ENCODE assay signal across 9 cellular contexts in genomic region chr3:52317178-52317577, GRCh38. TPM values are rescaled to one million over a fixed set of nuclear protein-coding genes. Genes with fewer than 3 reads are reported as not detected.
DNase-seq lines count a peak whose midpoint lies in the region; ATAC-seq, FAIRE-seq and TF ChIP-seq lines count a peak whose summit lies in the region.
"Had no signal": no experiment of that assay in that cellular context is flagged by ENCODE, and none has a peak within 500 bp of the region (broad histone marks: within the 10 kb centered on the region; RNA-seq: fewer than 3 reads in every experiment).

No MANE protein-coding gene starts in this region.

- peaks cover 36% of the 10 kb centered on the region for H3K4me1 ChIP-seq in GM12878 (ENCODE audit: control insufficient read depth, insufficient read depth, low read length)
- H3K4me1 ChIP-seq in subcutaneous abdominal adipose tissue (ENCODE audit: control insufficient read depth in 5 of 5, insufficient read depth in 5 of 5, low read length in 5 of 5), result peaks cover 0 to 31% (median 30%) of the 10 kb centered on the region in 5 donors

- no peak overlapping the region for H3K27ac Mint-ChIP-seq in activated CD4-positive, alpha-beta T cell treated with anti-CD3 and anti-CD28 coated beads, Interleukin-2, amount 10 ng/mL, durations not matched to agents 24 days and 14 days

- H3K36me3 ChIP-seq in GM12878 (ENCODE audit: control insufficient read depth in 2 of 2, insufficient read depth in 2 of 2, low read length in 1 of 2) (no peaks in the 10 kb centered on the region), subcutaneous abdominal adipose tissue (ENCODE audit: control insufficient read depth in 5 of 5, insufficient read depth in 5 of 5, low read length in 5 of 5) (peaks cover 0 to 4% (median 0%) of the 10 kb centered on the region in 5 donors)

- no peaks in the 10 kb centered on the region for H3K9me3 Mint-ChIP-seq in activated CD4-positive, alpha-beta T cell treated with anti-CD3 and anti-CD28 coated beads, Interleukin-2, amount 10 ng/mL, durations not matched to agents 24 days and 14 days

- in situ Hi-C loops in GM12878 (cut with MboI), result no loop called here

- no peaks in the 10 kb centered on the region for H3K79me2 ChIP-seq in GM12878 (ENCODE audit: control insufficient read depth, insufficient read depth, low read length)

- ATAC-seq in GM12878 (no peak), HG02759 (IDR thresholded peaks at IDR 0.05; ENCODE audit: unreplicated experiment) (no peak)
- ATAC-seq: Panc1 had no signal

- H3K27me3 ChIP-seq in GM12878 (replicated peaks in 1 of 2; ENCODE audit: control insufficient read depth in 2 of 2, insufficient read depth in 2 of 2, low read length in 1 of 2) (no peaks in the 10 kb centered on the region), subcutaneous abdominal adipose tissue (ENCODE audit: control insufficient read depth in 5 of 5, insufficient read depth in 4 of 5, low read length in 5 of 5) (no peaks in the 10 kb centered on the region)

- intact Hi-C loops in activated CD4-positive, alpha-beta T cell treated with anti-CD3 and anti-CD28 coated beads, Interleukin-2, amount 10 ng/mL, durations not matched to agents 24 days and 14 days (cut with micrococcal nuclease), result no loop called here
- intact Hi-C loops in GM12878 (cut with micrococcal nuclease; ENCODE audit: unreplicated experiment), result no loop called here
- intact Hi-C loops in lower leg skin (cut with DNase I; ENCODE audit: low total_unique reads), result no loop called here

- POLR2A ChIA-PET in GM12878 (lab: Charles Lee), result interaction anchor here (0.5 to 1.0 kb wide), 2 partner anchors 17 to 95 kb away, joined by 3 to 4 read pairs; no protein-coding TSS in a partner anchor

- no peak for TF ChIP-seq CTCF in GM12878 (IDR thresholded peaks at IDR 0.05 in 2 of 3, conservative IDR thresholded peaks at IDR 0.05 in 1 of 3; ENCODE audit: control insufficient read depth in 2 of 3, extremely low read depth in 1 of 3, insufficient read depth in 1 of 3, low read depth in 3 of 3, low read length in 3 of 3)
- TF ChIP-seq CTCF in lower leg skin (IDR thresholded peaks at IDR 0.05), result no peak

- no peak overlapping the region for H3K27ac ChIP-seq in GM12878 (ENCODE audit: control insufficient read depth, insufficient read depth)
- H3K27ac ChIP-seq in subcutaneous abdominal adipose tissue (ENCODE audit: low read depth, low read length), result no peak overlapping the region
- no peak overlapping the region for H3K27ac ChIP-seq in caudate nucleus (ENCODE audit: low read depth, low read length)

- no peaks in the 10 kb centered on the region for H3K36me3 Mint-ChIP-seq in activated CD4-positive, alpha-beta T cell treated with anti-CD3 and anti-CD28 coated beads, Interleukin-2, amount 10 ng/mL, durations not matched to agents 24 days and 14 days (ENCODE audit: low read depth)

- SMC1A ChIA-PET in GM12878 (lab: Charles Lee; ENCODE audit: uncharacterized antibody, unreplicated experiment), result interaction anchor here (1.0 to 1.2 kb wide), 3 partner anchors 15 to 22 kb away, joined by 3 to 5 read pairs (median 4); no protein-coding TSS in a partner anchor

- H3K4me1 Mint-ChIP-seq in activated CD4-positive, alpha-beta T cell treated with anti-CD3 and anti-CD28 coated beads, Interleukin-2, amount 10 ng/mL, durations not matched to agents 24 days and 14 days, result peaks cover 25% of the 10 kb centered on the region

- no peaks in the 10 kb centered on the region for H3K9me3 ChIP-seq in GM12878 (replicated peaks; ENCODE audit: control insufficient read depth, insufficient read depth, low read length)
- no peaks in the 10 kb centered on the region for H3K9me3 ChIP-seq in subcutaneous abdominal adipose tissue (ENCODE audit: control insufficient read depth in 5 of 5, low read length in 5 of 5)

- RAD21 ChIA-PET in GM12878 (lab: Charles Lee; ENCODE audit: unreplicated experiment), result interaction anchor here (0.6 to 1.3 kb wide), 3 partner anchors 22 to 78 kb away, joined by 3 read pairs; partner anchors contain the start of gene TWF2

- H3K4me3 Mint-ChIP-seq in activated CD4-positive, alpha-beta T cell treated with anti-CD3 and anti-CD28 coated beads, Interleukin-2, amount 10 ng/mL, durations not matched to agents 24 days and 14 days, result peak overlapping the region; percentile 73

- H4K20me1 ChIP-seq in GM12878 (ENCODE audit: control insufficient read depth, insufficient read depth), result no peaks in the 10 kb centered on the region

- no peak for FAIRE-seq in GM12878 (lab: Jason Lieb, UNC)

- TF ChIP-seq POLR2A in GM12878 (IDR thresholded peaks at IDR 0.05; ENCODE audit: low read depth, low read length), result no peak
- no peak for TF ChIP-seq POLR2A in lower leg skin (IDR thresholded peaks at IDR 0.05)

- no peak for TF ChIP-seq RAD21 in GM12878 (IDR thresholded peaks at IDR 0.05; ENCODE audit: insufficient read depth, low read depth, low read length)

- no peak for DNase-seq in activated CD4-positive, alpha-beta T cell treated with anti-CD3 and anti-CD28 coated beads, Interleukin-2, amount 10 ng/mL, durations not matched to agents 24 days and 14 days
- no peak for DNase-seq in activated CD4-positive, alpha-beta T cell treated with anti-CD3 and anti-CD28 coated beads, Interleukin-2, amount 50 U/mL, for 48 hours
- DNase-seq in GM12878 (ENCODE audit: low read depth, low spot score) (no peak), left kidney (ENCODE audit: low read depth, low spot score) (peak; percentile 43), lower leg skin (ENCODE audit: low spot score in 2 of 2) (no peak), caudate nucleus (lab: John Stamatoyannopoulos, UW) (no peak)

- H3K9ac ChIP-seq in GM12878 (ENCODE audit: control insufficient read depth, insufficient read depth, low read length) (no peak overlapping the region), subcutaneous abdominal adipose tissue (ENCODE audit: low read length in 5 of 5) (peak overlapping the region in 4 of 5 donors; percentile 9 to 68 (median 50))

- WGBS in GM12878 (ENCODE audit: insufficient coverage, insufficient replicate concordance, low lambda C conversion rate, missing lambda C conversion rate), result 1% methylated on average over 12 of the region's 12 CpGs
- whole genome bisulfite sequencing in lower leg skin, 2 donors, result 37 to 43% methylated on average over 12 of the region's 12 CpGs

- no peak for TF ChIP-seq EP300 in GM12878 (IDR thresholded peaks at IDR 0.05; ENCODE audit: borderline replicate concordance in 1 of 2, control insufficient read depth in 1 of 2, low read depth in 2 of 2, low read length in 2 of 2)

- H2AFZ ChIP-seq in GM12878 (ENCODE audit: control insufficient read depth, low read depth, low read length), result no peak overlapping the region

- BruUV-seq in GM12878 (replicated peaks; lab: Mats Ljungman, UMichigan), result no TSS peak

- H3K27me3 Mint-ChIP-seq in activated CD4-positive, alpha-beta T cell treated with anti-CD3 and anti-CD28 coated beads, Interleukin-2, amount 10 ng/mL, durations not matched to agents 24 days and 14 days, result no peaks in the 10 kb centered on the region

- H3K4me3 ChIP-seq in GM12878 (no peak overlapping the region), subcutaneous abdominal adipose tissue (ENCODE audit: low read depth in 1 of 5, low read length in 5 of 5) (peak overlapping the region; percentile 50 to 73 (median 59)), lower leg skin (ENCODE audit: low read depth, poor library complexity, severe bottlenecking) (no peak overlapping the region)

- H3K4me2 ChIP-seq in GM12878 (ENCODE audit: control insufficient read depth, insufficient read depth), result peak overlapping the region; percentile 55; the same call in 1 of the 2 replicates

- CTCF ChIA-PET in GM12878 (lab: Yijun Ruan, JAX), result interaction anchor here (1.5 to 8.2 kb wide), 2 partner anchors 22 to 86 kb away, joined by 4 to 60 read pairs; no protein-coding TSS in a partner anchor

RNA-seq across cellular contexts. Expression of gene DNAH1, which starts 1.1 kb away (rescaled TPM):
- 9.9 and 10.6 TPM in 2 replicates for total RNA-seq in activated CD4-positive, alpha-beta T cell treated with anti-CD3 and anti-CD28 coated beads, Interleukin-2, amount 10 ng/mL, durations not matched to agents 24 days and 14 days
- total RNA-seq in GM12878 (2013; cell fraction: nucleolus; rRNA removed), result 71.1 and 76.2 TPM in 2 replicates
- total RNA-seq in GM12878 (2014; rRNA removed) (3.3 and 3.4 TPM in 2 replicates), GM12878 (2014; rRNA removed; fragmentation: Illumina TruSeq; extraction: Trizol) (2.3 TPM in 2 replicates), GM12878 (2021) (4.4 and 5.7 TPM in 2 replicates), lower leg skin (1 to 10 TPM; 2.0 to 5.9 (median 5.0) TPM)
- 3.9 TPM for polyA plus RNA-seq in GM12878 (2011; ENCODE audit: low read depth)
- polyA plus RNA-seq in GM12878 (2011; rRNA removed) (1.8 and 3.2 TPM in 2 replicates), GM12878 (2014; fragmentation: Illumina TruSeq; extraction: Trizol) (2.3 and 3.7 TPM in 2 replicates), GM12878 (2014; fragmentation: Nextera tagmentation; extraction: Ambion mirVana) (under 1 TPM; 0.31 to 0.33 TPM), GM12878 (2014; rRNA removed) (4.4 and 5.8 TPM in 2 replicates), GM12878 (2016; fragmentation: Nextera tagmentation; extraction: Ambion mirVana) (under 1 TPM; 0.48 to 0.57 TPM)
- 2.9 and 4.0 TPM in 2 replicates for polyA plus RNA-seq in GM12878 (2011; cell fraction: cytosol; rRNA removed)
- 41.3 and 54.3 TPM in 2 replicates for polyA plus RNA-seq in GM12878 (2011; cell fraction: nucleus; rRNA removed)
- polyA plus RNA-seq in GM12878 (2012), result 5.3 and 7.2 TPM in 2 replicates
- polyA minus RNA-seq in GM12878 (2011; rRNA and poly(A)+ RNA removed), result 11.5 and 14.5 TPM in 2 replicates
- polyA minus RNA-seq in GM12878 (2011; cell fraction: cytosol; rRNA and poly(A)+ RNA removed), result 1.0 and 1.3 TPM in 2 replicates
- 10.0 and 18.0 TPM in 2 replicates for polyA minus RNA-seq in GM12878 (2011; cell fraction: nucleus; rRNA and poly(A)+ RNA removed)

RNA-seq across cellular contexts. Expression of gene GLYCTK, which starts 29.6 kb away (rescaled TPM):
- 16.3 and 17.4 TPM in 2 replicates for total RNA-seq in activated CD4-positive, alpha-beta T cell treated with anti-CD3 and anti-CD28 coated beads, Interleukin-2, amount 10 ng/mL, durations not matched to agents 24 days and 14 days
- 49.8 and 58.7 TPM in 2 replicates for total RNA-seq in GM12878 (2013; cell fraction: nucleolus; rRNA removed)
- total RNA-seq in GM12878 (2014; rRNA removed) (13.7 and 14.9 TPM in 2 replicates), GM12878 (2014; rRNA removed; fragmentation: Illumina TruSeq; extraction: Trizol) (8.5 and 8.8 TPM in 2 replicates), GM12878 (2021) (19.0 and 19.9 TPM in 2 replicates), lower leg skin (1 to 10 TPM; 1.6 to 5.7 (median 3.5) TPM)
- polyA plus RNA-seq in GM12878 (2011; ENCODE audit: low read depth), result 7.2 TPM
- polyA plus RNA-seq in GM12878 (2011; rRNA removed) (6.5 and 13.5 TPM in 2 replicates), GM12878 (2014; fragmentation: Illumina TruSeq; extraction: Trizol) (2.3 and 7.4 TPM in 2 replicates), GM12878 (2014; fragmentation: Nextera tagmentation; extraction: Ambion mirVana) (1 to 10 TPM in 1 of 2 experiments, under 1 TPM in 1; 0.66 to 2.7 TPM), GM12878 (2014; rRNA removed) (22.6 and 26.5 TPM in 2 replicates), GM12878 (2016; fragmentation: Nextera tagmentation; extraction: Ambion mirVana) (10 to 100 TPM; 10.6 to 15.7 TPM)
- 21.6 and 36.9 TPM in 2 replicates for polyA plus RNA-seq in GM12878 (2011; cell fraction: cytosol; rRNA removed)
- polyA plus RNA-seq in GM12878 (2011; cell fraction: nucleus; rRNA removed), result 76.2 and 80.1 TPM in 2 replicates
- polyA plus RNA-seq in GM12878 (2012), result 10.3 and 13.3 TPM in 2 replicates
- polyA minus RNA-seq in GM12878 (2011; rRNA and poly(A)+ RNA removed), result 11.3 and 23.6 TPM in 2 replicates
- polyA minus RNA-seq in GM12878 (2011; cell fraction: cytosol; rRNA and poly(A)+ RNA removed), result 5.3 and 7.6 TPM in 2 replicates
- polyA minus RNA-seq in GM12878 (2011; cell fraction: nucleus; rRNA and poly(A)+ RNA removed), result 19.2 and 41.1 TPM in 2 replicates

RNA-seq across cellular contexts. Expression of gene WDR82, which starts 38.7 kb away (rescaled TPM):
- total RNA-seq in activated CD4-positive, alpha-beta T cell treated with anti-CD3 and anti-CD28 coated beads, Interleukin-2, amount 10 ng/mL, durations not matched to agents 24 days and 14 days, result 104 and 106 TPM in 2 replicates
- 29.7 and 32.2 TPM in 2 replicates for total RNA-seq in GM12878 (2013; cell fraction: nucleolus; rRNA removed)
- total RNA-seq in GM12878 (2014; rRNA removed) (50.0 and 51.1 TPM in 2 replicates), GM12878 (2014; rRNA removed; fragmentation: Illumina TruSeq; extraction: Trizol) (45.1 and 46.4 TPM in 2 replicates), GM12878 (2021) (61.0 and 64.8 TPM in 2 replicates), lower leg skin (10 to 100 TPM; 49.5 to 60.3 (median 56.3) TPM)
- polyA plus RNA-seq in GM12878 (2011; ENCODE audit: low read depth), result 33.3 TPM
- polyA plus RNA-seq in GM12878 (2011; rRNA removed) (81.8 and 82.4 TPM in 2 replicates), GM12878 (2014; fragmentation: Illumina TruSeq; extraction: Trizol) (65.8 and 67.0 TPM in 2 replicates), GM12878 (2014; fragmentation: Nextera tagmentation; extraction: Ambion mirVana) (10 to 100 TPM; 10.4 to 12.5 TPM), GM12878 (2014; rRNA removed) (49.5 and 55.2 TPM in 2 replicates), GM12878 (2016; fragmentation: Nextera tagmentation; extraction: Ambion mirVana) (10 to 100 TPM; 10.1 to 15.8 TPM)
- polyA plus RNA-seq in GM12878 (2011; cell fraction: cytosol; rRNA removed), result 51.8 and 52.6 TPM in 2 replicates
- polyA plus RNA-seq in GM12878 (2011; cell fraction: nucleus; rRNA removed), result 14.2 and 20.5 TPM in 2 replicates
- 35.7 and 40.2 TPM in 2 replicates for polyA plus RNA-seq in GM12878 (2012)
- 86.3 and 110 TPM in 2 replicates for polyA minus RNA-seq in GM12878 (2011; rRNA and poly(A)+ RNA removed)
- polyA minus RNA-seq in GM12878 (2011; cell fraction: cytosol; rRNA and poly(A)+ RNA removed), result 27.0 and 31.9 TPM in 2 replicates
- polyA minus RNA-seq in GM12878 (2011; cell fraction: nucleus; rRNA and poly(A)+ RNA removed), result 12.8 and 23.2 TPM in 2 replicates

Comparison
In these comparisons a context has a peak if more than half of its experiments do, and no peak if none do; other contexts are left out.
1. H3K4me3 ChIP-seq: peak in subcutaneous abdominal adipose tissue (5 of 5); none in GM12878 (single experiment) and lower leg skin (single experiment).